In genomic region chr1:64745181-64745985, GRCh38 we compare ENCODE assay signal across 8 cellular contexts. TPM values are rescaled to one million over a fixed set of nuclear protein-coding genes. Genes with fewer than 3 reads are reported as not detected.
DNase-seq lines count a peak whose midpoint lies in the region; ATAC-seq and TF ChIP-seq lines count a peak whose summit lies in the region.

No MANE protein-coding gene starts in this region.

- DNase-seq in CD8-positive, alpha-beta T cell: peak in 2 of 7 experiments; percentile 17 to 52
- DNase-seq in NCI-H2171 treated with DMSO at 0.1 percent for 48 hours (lab: John Stamatoyannopoulos, UW) (peak; percentile 53), fibroblast of peridontal ligament (ENCODE audit: extremely low read depth) (peak; percentile 58), T1000 (lab: John Stamatoyannopoulos, UW) (no peak), COLO829 (ENCODE audit: low spot score) (no peak)
- peak; percentile 28 to 41 for DNase-seq in activated T-cell treated with anti-CD3 and anti-CD28 coated beads, Interleukin-2, amount 50 U/mL, for 48 hours
- DNase-seq in natural killer cell treated with Interleukin-12 subunit alpha and Interleukin-12 subunit beta and Interleukin-15 and Interleukin-18, amount 100 ng/mL, for 72 hours (ENCODE audit: low spot score): no peak

- H3K27me3 ChIP-seq in CD8-positive, alpha-beta T cell (ENCODE audit: insufficient read depth, low read length): no peaks in the 10 kb centered on the region

- H3K4me3 ChIP-seq in CD8-positive, alpha-beta T cell (ENCODE audit: low read depth, low read length): peak overlapping the region; percentile 64

- H3K4me1 ChIP-seq in CD8-positive, alpha-beta T cell (ENCODE audit: insufficient read depth, low read length): peaks cover 13% of the 10 kb centered on the region

- CTCF ChIA-PET in CD8-positive, alpha-beta T cell (lab: Charles Lee): interaction anchor here (1.3 kb wide), 2 partner anchors 13 to 79 kb away, joined by 4 read pairs; no protein-coding TSS in a partner anchor

- ATAC-seq in CD8-positive, alpha-beta T cell: peak; percentile 18
- ATAC-seq in GM21390 (IDR thresholded peaks at IDR 0.05; ENCODE audit: unreplicated experiment): peak; percentile 21
- ATAC-seq in natural killer cell treated with Interleukin-12 subunit alpha and Interleukin-12 subunit beta and Interleukin-15 and Interleukin-18, amount 100 ng/mL, for 72 hours: peak; percentile 62 to 72

- H3K9me3 Mint-ChIP-seq in CD8-positive, alpha-beta T cell: no peaks in the 10 kb centered on the region
- no peaks in the 10 kb centered on the region for H3K9me3 Mint-ChIP-seq in natural killer cell treated with Interleukin-12 subunit alpha and Interleukin-12 subunit beta and Interleukin-15 and Interleukin-18, amount 100 ng/mL, for 72 hours

- no peaks in the 10 kb centered on the region for H3K9me3 ChIP-seq in CD8-positive, alpha-beta T cell (ENCODE audit: low read length)

- no peaks in the 10 kb centered on the region for H3K36me3 ChIP-seq in CD8-positive, alpha-beta T cell (ENCODE audit: insufficient read depth, low read length)

- H3K36me3 Mint-ChIP-seq in CD8-positive, alpha-beta T cell: peaks cover 2% of the 10 kb centered on the region
- no peaks in the 10 kb centered on the region for H3K36me3 Mint-ChIP-seq in natural killer cell treated with Interleukin-12 subunit alpha and Interleukin-12 subunit beta and Interleukin-15 and Interleukin-18, amount 100 ng/mL, for 72 hours

- POLR2A ChIA-PET in CD8-positive, alpha-beta T cell (lab: Charles Lee): interaction anchor here (0.7 kb wide), 1 partner anchor 313 kb away, joined by 3 read pairs; no protein-coding TSS in a partner anchor

- TF ChIP-seq CTCF in CD8-positive, alpha-beta T cell (IDR thresholded peaks at IDR 0.05): no peak

- H3K4me3 Mint-ChIP-seq in CD8-positive, alpha-beta T cell: peak overlapping the region; percentile 90
- H3K4me3 Mint-ChIP-seq in natural killer cell treated with Interleukin-12 subunit alpha and Interleukin-12 subunit beta and Interleukin-15 and Interleukin-18, amount 100 ng/mL, for 72 hours: peak overlapping the region; percentile 54

- peak overlapping the region; percentile 70 for H3K27ac Mint-ChIP-seq in CD8-positive, alpha-beta T cell
- no peak overlapping the region for H3K27ac Mint-ChIP-seq in natural killer cell treated with Interleukin-12 subunit alpha and Interleukin-12 subunit beta and Interleukin-15 and Interleukin-18, amount 100 ng/mL, for 72 hours

- intact Hi-C loops in CD8-positive, alpha-beta T cell (cut with DNase I, micrococcal nuclease): loop anchor here (2.0 to 10.0 kb wide), 4 partner anchors 79 to 329 kb away; no protein-coding TSS in a partner anchor

- H3K27ac ChIP-seq in CD8-positive, alpha-beta T cell (ENCODE audit: low read depth, low read length): no peak overlapping the region

- no peaks in the 10 kb centered on the region for H3K27me3 Mint-ChIP-seq in CD8-positive, alpha-beta T cell (ENCODE audit: low read depth)
- peaks cover 5 to 16% of the 10 kb centered on the region in 2 donors for H3K27me3 Mint-ChIP-seq in natural killer cell treated with Interleukin-12 subunit alpha and Interleukin-12 subunit beta and Interleukin-15 and Interleukin-18, amount 100 ng/mL, for 72 hours

- peaks cover 22% of the 10 kb centered on the region for H3K4me1 Mint-ChIP-seq in CD8-positive, alpha-beta T cell (ENCODE audit: low read depth)
- peaks cover 7 to 8% of the 10 kb centered on the region in 2 donors for H3K4me1 Mint-ChIP-seq in natural killer cell treated with Interleukin-12 subunit alpha and Interleukin-12 subunit beta and Interleukin-15 and Interleukin-18, amount 100 ng/mL, for 72 hours (ENCODE audit: low read depth in 2 of 2)

RNA-seq across cellular contexts. Expression of gene RAVER2, which starts 0.5 kb away (rescaled TPM):
- 1 to 10 TPM; 1.1 TPM for total RNA-seq in CD8-positive, alpha-beta T cell
- total RNA-seq in natural killer cell treated with Interleukin-12 subunit alpha and Interleukin-12 subunit beta and Interleukin-15 and Interleukin-18, amount 100 ng/mL, for 72 hours: 1 to 10 TPM in 1 of 2 donors, under 1 TPM in 1; 0.81 to 1.6 TPM

Comparison
In these comparisons a context has a peak if more than half of its experiments do, and no peak if none do; other contexts are left out.
1. DNase-seq: peak in NCI-H2171 treated with DMSO at 0.1 percent for 48 hours (single experiment), activated T-cell treated with anti-CD3 and anti-CD28 coated beads, Interleukin-2, amount 50 U/mL, for 48 hours (2 of 2) and fibroblast of peridontal ligament (single experiment); none in natural killer cell treated with Interleukin-12 subunit alpha and Interleukin-12 subunit beta and Interleukin-15 and Interleukin-18, amount 100 ng/mL, for 72 hours (single experiment), T1000 (single experiment) and COLO829 (single experiment).
2. Peak in every context shown above with its lines, with median percentiles within 50 percentile points of each other: ATAC-seq.